ENCODE assay signal across 8 cellular contexts in genomic region chr1:161046574-161047167, GRCh38. TPM values are rescaled to one million over a fixed set of nuclear protein-coding genes. Genes with fewer than 3 reads are reported as not detected.
DNase-seq lines count a peak whose midpoint lies in the region; ATAC-seq and TF ChIP-seq lines count a peak whose summit lies in the region.

No MANE protein-coding gene starts in this region.

- peak; percentile 39 for ATAC-seq in GM18498 (IDR thresholded peaks at IDR 0.05; ENCODE audit: unreplicated experiment)
- ATAC-seq in Panc1 = no peak

- in situ Hi-C loops in Panc1 (cut with HindIII; ENCODE audit: low pct_unique_long_range_greater_than_20kb, low sequenced_read_pairs) = no loop called here

- peaks cover 25% of the 10 kb centered on the region for H3K4me1 Mint-ChIP-seq in HFFc6 (ENCODE audit: low read depth)

- H3K27ac ChIP-seq in Panc1 (ENCODE audit: low read length) (peak overlapping the region; percentile 99), esophagus muscularis mucosa (replicated peaks in 1 of 4) (peak overlapping the region; percentile 91 to 96 (median 94))

- no TSS peak for BruUV-seq in Panc1 (replicated peaks; lab: Mats Ljungman, UMichigan)

- WGBS in esophagus muscularis mucosa = 65% methylated on average over 1 of the region's 1 CpG

- peak overlapping the region; percentile 98 for H3K27ac Mint-ChIP-seq in HFFc6

- TF ChIP-seq EP300 in esophagus muscularis mucosa (IDR thresholded peaks at IDR 0.05) = no peak

- peaks cover 29% of the 10 kb centered on the region for H3K9me3 Mint-ChIP-seq in HFFc6

- peaks cover 13% of the 10 kb centered on the region for H3K4me1 ChIP-seq in Panc1 (ENCODE audit: control insufficient read depth, insufficient read depth, low read length)
- H3K4me1 ChIP-seq in esophagus muscularis mucosa = peaks cover 11 to 24% (median 21%) of the 10 kb centered on the region in 4 donors

- H3K27me3 ChIP-seq in Panc1 (ENCODE audit: control insufficient read depth, insufficient read depth, low read length) = no peaks in the 10 kb centered on the region
- H3K27me3 ChIP-seq in esophagus muscularis mucosa = peaks cover 0 to 10% (median 0%) of the 10 kb centered on the region in 4 donors

- H3K36me3 ChIP-seq in Panc1 (ENCODE audit: control insufficient read depth, insufficient read depth, low read length) (peaks cover 3% of the 10 kb centered on the region), esophagus muscularis mucosa (peaks cover 9 to 18% (median 12%) of the 10 kb centered on the region in 4 donors)

- no peak for TF ChIP-seq POLR2A in esophagus muscularis mucosa (IDR thresholded peaks at IDR 0.05; ENCODE audit: low read depth)

- H3K4me3 ChIP-seq in Panc1 (ENCODE audit: low read depth in 2 of 2, low read length in 2 of 2) (peak overlapping the region; percentile 69 to 93), esophagus muscularis mucosa (peak overlapping the region; percentile 80 to 95 (median 88)), retinal pigment epithelial cell (ENCODE audit: low read length) (peak overlapping the region; percentile 95)

- H3K9me3 ChIP-seq in Panc1 (ENCODE audit: control insufficient read depth, insufficient read depth, low read depth, low read length) = peaks cover 17% of the 10 kb centered on the region; the same call in 1 of the 2 replicates
- H3K9me3 ChIP-seq in esophagus muscularis mucosa = no peaks in the 10 kb centered on the region

- DNase-seq in HFFc6 (no peak), Panc1 (ENCODE audit: low read depth, low spot score) (no peak), esophagus muscularis mucosa (ENCODE audit: extremely low spot score) (no peak), retinal pigment epithelial cell (ENCODE audit: low read depth) (no peak), cortex of kidney (lab: John Stamatoyannopoulos, UW) (no peak), HK-2 (ENCODE audit: unreplicated experiment) (no peak), putamen (ENCODE audit: low spot score) (no peak)

- TF ChIP-seq CTCF in HFFc6 (IDR thresholded peaks at IDR 0.05) (no peak), Panc1 (IDR thresholded peaks at IDR 0.05) (no peak), esophagus muscularis mucosa (IDR thresholded peaks at IDR 0.05) (no peak), retinal pigment epithelial cell (conservative IDR thresholded peaks at IDR 0.05; ENCODE audit: low read depth, low read length) (no peak)

- H3K36me3 Mint-ChIP-seq in HFFc6 (ENCODE audit: low read depth) = peaks cover 33% of the 10 kb centered on the region

- H3K27me3 Mint-ChIP-seq in HFFc6 (ENCODE audit: insufficient read depth) = peaks cover 10% of the 10 kb centered on the region

- POLR2A ChIA-PET in Panc1 (lab: Charles Lee) = no interaction called here

- CTCF ChIA-PET in Panc1 (lab: Charles Lee) = no interaction called here

- H3K4me3 Mint-ChIP-seq in HFFc6 = peak overlapping the region; percentile 92

- intact Hi-C loops in Panc1 (cut with micrococcal nuclease; ENCODE audit: unreplicated experiment) = no loop called here
- intact Hi-C loops in esophagus muscularis mucosa (cut with DNase I) = loop anchor here (5.0 kb wide), 1 partner anchor 51 kb away; the partner anchor contains the start of gene KLHDC9

RNA-seq across cellular contexts. Expression of gene USF1, which starts 0.9 kb away (rescaled TPM):
- total RNA-seq in HFFc6 (2021; fragmentation: NEBNext Ultra II Directional; extraction: Animal tissue kit (Norgen Biotek cat#: 25700)) = 10 to 100 TPM; 31.2 to 38.0 (median 33.4) TPM
- total RNA-seq in Panc1 (2021; ENCODE audit: unreplicated experiment) (57.7 TPM), esophagus muscularis mucosa (10 to 100 TPM; 36.5 to 54.2 (median 48.7) TPM)
- 46.2 TPM for polyA plus RNA-seq in Panc1 (2012; ENCODE audit: insufficient read length)

RNA-seq across cellular contexts. Expression of gene TSTD1, which starts 7.9 kb away (rescaled TPM):
- total RNA-seq in HFFc6 (2021; fragmentation: NEBNext Ultra II Directional; extraction: Animal tissue kit (Norgen Biotek cat#: 25700)) = not detected
- total RNA-seq in Panc1 (2021; ENCODE audit: unreplicated experiment) = 20.1 TPM
- polyA plus RNA-seq in Panc1 (2012; ENCODE audit: insufficient read length) = 32.0 TPM
- 10 to 100 TPM; 19.0 to 46.5 (median 29.4) TPM for total RNA-seq in esophagus muscularis mucosa

RNA-seq across cellular contexts. Expression of gene ARHGAP30, which starts 23.0 kb away (rescaled TPM):
- total RNA-seq in HFFc6 (2021; fragmentation: NEBNext Ultra II Directional; extraction: Animal tissue kit (Norgen Biotek cat#: 25700)) = not detected
- total RNA-seq in Panc1 (2021; ENCODE audit: unreplicated experiment) (0.36 TPM), esophagus muscularis mucosa (10 to 100 TPM in 1 of 4 donors, 1 to 10 TPM in 3; 4.6 to 14.1 (median 6.9) TPM)
- not detected for polyA plus RNA-seq in Panc1 (2012; ENCODE audit: insufficient read length)

RNA-seq across cellular contexts. Expression of gene F11R, which starts 25.7 kb away (rescaled TPM):
- total RNA-seq in HFFc6 (2021; fragmentation: NEBNext Ultra II Directional; extraction: Animal tissue kit (Norgen Biotek cat#: 25700)) = under 1 TPM in 4 of 6 experiments, not detected in 2; 0.05 to 0.38 (median 0.14) TPM
- 63.0 TPM for total RNA-seq in Panc1 (2021; ENCODE audit: unreplicated experiment)
- 35.3 TPM for polyA plus RNA-seq in Panc1 (2012; ENCODE audit: insufficient read length)
- total RNA-seq in esophagus muscularis mucosa = 10 to 100 TPM in 3 of 4 donors, 1 to 10 TPM in 1; 9.1 to 17.7 (median 14.9) TPM

RNA-seq across cellular contexts. Expression of gene NECTIN4, which starts 42.7 kb away (rescaled TPM):
- under 1 TPM in 2 of 6 experiments, not detected in 4; 0.09 to 0.14 TPM for total RNA-seq in HFFc6 (2021; fragmentation: NEBNext Ultra II Directional; extraction: Animal tissue kit (Norgen Biotek cat#: 25700))
- total RNA-seq in Panc1 (2021; ENCODE audit: unreplicated experiment) = not detected
- not detected for polyA plus RNA-seq in Panc1 (2012; ENCODE audit: insufficient read length)
- not detected for total RNA-seq in esophagus muscularis mucosa

Comparison
In these comparisons a context has a peak if more than half of its experiments do, and no peak if none do; other contexts are left out.
1. RNA of gene TSTD1, which starts 7.9 kb away (total RNA-seq): 19.0 to 46.5 TPM in esophagus muscularis mucosa and 20.1 TPM in Panc1 (single experiment); not detected in HFFc6; every median in the first group is over 10 times any median in the second.
2. Peak in every context shown above with its lines, with median percentiles within 50 percentile points of each other: H3K4me3 ChIP-seq.